ENCODE assay signal across 32 cellular contexts in genomic region chr6:97174471-97174870, GRCh38.
"Had no signal": no experiment of that assay in that cellular context is flagged by ENCODE, and none has a peak within 500 bp of the region (broad histone marks: within the 10 kb centered on the region; RNA-seq: fewer than 3 reads in every experiment).

No MANE protein-coding gene starts in this region.

- H3K27me3 ChIP-seq: brain microvascular endothelial cell, MG63 had no signal

- H3K36me3 ChIP-seq: brain microvascular endothelial cell had no signal

- H3K4me3 ChIP-seq: MG63 had no signal

- H3K4me1 Mint-ChIP-seq: activated B cell treated with CpG ODN at 0.5 μM for 24 hours; activated naive CD8-positive, alpha-beta T cell treated with anti-CD3 and anti-CD28 coated beads for 36 hours; activated T-helper 17 cell treated with anti-CD3 and anti-CD28 coated beads, Interleukin-2, amount 50 U/mL, for 72 hours had no signal

- DNase-seq: activated B cell treated with CpG ODN at 0.5 μM for 24 hours; activated CD4-positive, alpha-beta memory T cell treated with anti-CD3 and anti-CD28 coated beads for 36 hours; activated CD4-positive, alpha-beta T cell treated with anti-CD3 and anti-CD28 coated beads for 4 hours; activated CD4-positive, alpha-beta T cell treated with anti-CD3 and anti-CD28 coated beads, Interleukin-2, amount 50 U/mL, for 1 hour; activated CD4-positive, CD25-positive, alpha-beta regulatory T cell treated with anti-CD3 and anti-CD28 coated beads, Interleukin-2, amount 50 U/mL, for 72 hours; activated CD8-positive, alpha-beta memory T cell treated with anti-CD3 and anti-CD28 coated beads, Interleukin-2, amount 50 U/mL, for 4 hours; activated effector memory CD4-positive, alpha-beta T cell treated with anti-CD3 and anti-CD28 coated beads, Interleukin-2, amount 50 U/mL, for 16 hours; activated naive CD4-positive, alpha-beta T cell; activated naive CD4-positive, alpha-beta T cell treated with anti-CD3 and anti-CD28 coated beads, Interleukin-2, amount 50 U/mL, for 16 hours; activated naive CD8-positive, alpha-beta T cell treated with anti-CD3 and anti-CD28 coated beads for 36 hours; activated T-cell treated with anti-CD3 and anti-CD28 coated beads, Interleukin-2, amount 50 U/mL, for 72 hours; amniotic stem cell; aorta; brain microvascular endothelial cell; central memory CD4-positive, alpha-beta T cell; Karpas-422; KBM-7; MG63; NCI-H1048; NCI-H1105 treated with DMSO at 0.1 percent for 48 hours; NCI-H1436; NCI-H1694; NCI-H1930; NCI-H345; NCI-H524 treated with DMSO at 0.1 percent for 48 hours; SIG-M5; SW 1271; T-helper 1 cell; T-helper 2 cell; T-helper 9 cell had no signal

- H3K4me3 Mint-ChIP-seq: activated B cell treated with CpG ODN at 0.5 μM for 24 hours; activated CD4-positive, alpha-beta memory T cell treated with anti-CD3 and anti-CD28 coated beads for 36 hours; activated naive CD8-positive, alpha-beta T cell treated with anti-CD3 and anti-CD28 coated beads for 36 hours; activated T-cell treated with anti-CD3 and anti-CD28 coated beads, Interleukin-2, amount 50 U/mL, for 72 hours; activated T-helper 17 cell treated with anti-CD3 and anti-CD28 coated beads, Interleukin-2, amount 50 U/mL, for 72 hours had no signal

- H3K27ac ChIP-seq: brain microvascular endothelial cell, RWPE1 had no signal

- H3K9me3 Mint-ChIP-seq: activated B cell treated with CpG ODN at 0.5 μM for 24 hours; activated CD4-positive, alpha-beta memory T cell treated with anti-CD3 and anti-CD28 coated beads for 36 hours; activated naive CD8-positive, alpha-beta T cell treated with anti-CD3 and anti-CD28 coated beads for 36 hours; activated T-helper 17 cell treated with anti-CD3 and anti-CD28 coated beads, Interleukin-2, amount 50 U/mL, for 72 hours had no signal

- H3K27ac Mint-ChIP-seq: activated B cell treated with CpG ODN at 0.5 μM for 24 hours; activated CD4-positive, alpha-beta memory T cell treated with anti-CD3 and anti-CD28 coated beads for 36 hours; activated naive CD8-positive, alpha-beta T cell treated with anti-CD3 and anti-CD28 coated beads for 36 hours; activated T-cell treated with anti-CD3 and anti-CD28 coated beads, Interleukin-2, amount 50 U/mL, for 72 hours; activated T-helper 17 cell treated with anti-CD3 and anti-CD28 coated beads, Interleukin-2, amount 50 U/mL, for 72 hours had no signal

- H3K9me3 ChIP-seq: MG63 had no signal

- H3K27me3 Mint-ChIP-seq: activated B cell treated with CpG ODN at 0.5 μM for 24 hours; activated CD4-positive, alpha-beta memory T cell treated with anti-CD3 and anti-CD28 coated beads for 36 hours; activated naive CD8-positive, alpha-beta T cell treated with anti-CD3 and anti-CD28 coated beads for 36 hours; activated T-helper 17 cell treated with anti-CD3 and anti-CD28 coated beads, Interleukin-2, amount 50 U/mL, for 72 hours had no signal
